In the genomic region with DNA sequence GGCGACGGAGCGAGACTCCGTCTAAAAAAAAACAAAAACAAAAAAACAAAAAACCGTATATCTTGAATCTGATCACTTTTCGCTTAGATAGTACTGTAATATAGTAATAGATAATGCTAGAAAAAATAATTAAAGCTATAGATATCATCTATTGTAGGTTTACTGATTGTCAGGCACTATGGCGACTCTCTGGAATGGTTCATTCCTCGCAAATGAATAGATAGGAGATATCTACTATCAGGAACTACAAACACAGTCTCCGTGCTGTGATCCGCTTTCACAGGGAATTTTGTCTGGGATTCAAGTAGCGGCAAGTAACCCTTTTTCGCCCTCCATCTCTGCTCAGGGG, we compare ENCODE assay signal across 8 cellular contexts. TPM values are rescaled to one million over a fixed set of nuclear protein-coding genes. Genes with fewer than 3 reads are reported as not detected.
DNase-seq lines count a peak whose midpoint lies in the region; ATAC-seq and TF ChIP-seq lines count a peak whose summit lies in the region.

No MANE protein-coding gene starts in this region.

- H3K4me1 Mint-ChIP-seq in nephron progenitor cell: peaks cover 15% of the 10 kb centered on the region

- H3K9me3 ChIP-seq in BE2C: no peaks in the 10 kb centered on the region
- no peaks in the 10 kb centered on the region for H3K9me3 ChIP-seq in MM.1S (replicated peaks; ENCODE audit: insufficient read depth, low read length)
- H3K9me3 ChIP-seq in effector memory CD4-positive, alpha-beta T cell (ENCODE audit: control insufficient read depth, low read length): no peaks in the 10 kb centered on the region

- H3K27ac Mint-ChIP-seq in nephron progenitor cell: peak overlapping the region; percentile 100

- peak overlapping the region; percentile 94 for H3K4me3 ChIP-seq in BE2C (ENCODE audit: low read depth, low read length)
- peak overlapping the region; percentile 94 for H3K4me3 ChIP-seq in MM.1S (ENCODE audit: low read length)
- peak overlapping the region; percentile 80 for H3K4me3 ChIP-seq in effector memory CD4-positive, alpha-beta T cell (ENCODE audit: insufficient read depth, low read depth, low read length, poor library complexity, severe bottlenecking)

- H3F3A ChIP-seq in MM.1S (ENCODE audit: insufficient read depth, low read length): peaks cover 24% of the 10 kb centered on the region

- H3K36me3 ChIP-seq in BE2C (no peaks in the 10 kb centered on the region), MM.1S (replicated peaks; ENCODE audit: insufficient read depth, low read length) (no peaks in the 10 kb centered on the region)
- no peaks in the 10 kb centered on the region for H3K36me3 ChIP-seq in effector memory CD4-positive, alpha-beta T cell (ENCODE audit: control insufficient read depth, insufficient read depth, low read length)

- ATAC-seq in HG03469 (IDR thresholded peaks at IDR 0.05; ENCODE audit: unreplicated experiment): no peak

- H3K9me3 Mint-ChIP-seq in nephron progenitor cell: peaks cover 4% of the 10 kb centered on the region

- peak overlapping the region; percentile 89 for H2AFZ ChIP-seq in MM.1S (ENCODE audit: low read length)

- no peak for DNase-seq in BE2C
- no peak for DNase-seq in MM.1S
- no peak for DNase-seq in effector memory CD4-positive, alpha-beta T cell
- no peak for DNase-seq in nephron progenitor cell
- DNase-seq in GM13976 (ENCODE audit: low spot score): no peak
- no peak for DNase-seq in NCI-H2107 treated with DMSO at 0.1 percent for 48 hours (lab: John Stamatoyannopoulos, UW; ENCODE audit: unreplicated experiment)
- no peak for DNase-seq in T-helper 9 cell

- no peaks in the 10 kb centered on the region for H3K79me2 ChIP-seq in MM.1S (ENCODE audit: low read length)

- H3K36me3 Mint-ChIP-seq in nephron progenitor cell (ENCODE audit: low read depth): no peaks in the 10 kb centered on the region

- H3K4me2 ChIP-seq in MM.1S (ENCODE audit: low read depth, low read length): peak overlapping the region; percentile 92

- H3K27ac ChIP-seq in MM.1S (ENCODE audit: low read length): peak overlapping the region; percentile 96; the same call in 1 of the 2 replicates
- peak overlapping the region; percentile 87 for H3K27ac ChIP-seq in effector memory CD4-positive, alpha-beta T cell (ENCODE audit: insufficient read depth, low read length, poor library complexity, severe bottlenecking)

- no peaks in the 10 kb centered on the region for H4K20me1 ChIP-seq in MM.1S (ENCODE audit: insufficient read depth, low read length)

- H3K27me3 Mint-ChIP-seq in nephron progenitor cell (ENCODE audit: low read depth, poor library complexity): peaks cover 9% of the 10 kb centered on the region

- in situ Hi-C loops in GM13976 (cut with MboI; ENCODE audit: low sequenced_read_pairs, unreplicated experiment): loop anchor here (25.0 kb wide), 1 partner anchor 447 kb away; no protein-coding TSS in a partner anchor

- H3K27me3 ChIP-seq in BE2C (no peaks in the 10 kb centered on the region), MM.1S (replicated peaks; ENCODE audit: insufficient read depth, low read length) (no peaks in the 10 kb centered on the region)
- H3K27me3 ChIP-seq in effector memory CD4-positive, alpha-beta T cell (replicated peaks; ENCODE audit: control insufficient read depth, insufficient read depth, low read length, poor library complexity, severe bottlenecking): no peaks in the 10 kb centered on the region

- no peaks in the 10 kb centered on the region for H3K9me2 ChIP-seq in MM.1S (replicated peaks; ENCODE audit: insufficient read depth, low read length)

- TF ChIP-seq CTCF in BE2C (IDR thresholded peaks at IDR 0.05; ENCODE audit: low read depth, low read length) (no peak), MM.1S (IDR thresholded peaks at IDR 0.05; ENCODE audit: low read length) (no peak), nephron progenitor cell (IDR thresholded peaks at IDR 0.05) (no peak), GM13976 (IDR thresholded peaks at IDR 0.05; ENCODE audit: borderline replicate concordance, control extremely low read depth, extremely low read depth, insufficient read depth, missing control alignments) (no peak)

- H3K9ac ChIP-seq in MM.1S (ENCODE audit: low read length): peak overlapping the region; percentile 97; the same call in 1 of the 2 replicates

- H3K4me1 ChIP-seq in BE2C: no peaks in the 10 kb centered on the region
- H3K4me1 ChIP-seq in MM.1S (ENCODE audit: low read length): peaks cover 9% of the 10 kb centered on the region; the same call in 1 of the 2 replicates
- peaks cover 12% of the 10 kb centered on the region for H3K4me1 ChIP-seq in effector memory CD4-positive, alpha-beta T cell (ENCODE audit: control insufficient read depth, insufficient read depth, low read length, poor library complexity, severe bottlenecking)

- peak overlapping the region; percentile 97 for H3K4me3 Mint-ChIP-seq in nephron progenitor cell

RNA-seq across cellular contexts. Expression of a gene that starts 0.3 kb away (rescaled TPM):
- 0.83 TPM for polyA plus RNA-seq in BE2C (2012; ENCODE audit: insufficient read depth, insufficient read length, low read depth)

RNA-seq across cellular contexts. Expression of a gene that starts 5.0 kb away (rescaled TPM):
- polyA plus RNA-seq in BE2C (2012; ENCODE audit: insufficient read depth, insufficient read length, low read depth): 3.2 TPM
